In genomic region chr11:35619754-35620640, GRCh38 we compare ENCODE assay signal across 8 cellular contexts. TPM values are rescaled to one million over a fixed set of nuclear protein-coding genes. Genes with fewer than 3 reads are reported as not detected.
DNase-seq lines count a peak whose midpoint lies in the region; ATAC-seq and TF ChIP-seq lines count a peak whose summit lies in the region.

No MANE protein-coding gene starts in this region.

- peak overlapping the region; percentile 79 for H3K9ac ChIP-seq in adipocyte (ENCODE audit: low read length)

- peak; percentile 17 for TF ChIP-seq POLR2A in GM18526 (IDR thresholded peaks at IDR 0.05; ENCODE audit: extremely low read depth, insufficient read length)

- peak overlapping the region; percentile 15 for H2AFZ ChIP-seq in hepatocyte

- intact Hi-C loops in sciatic nerve (cut with DNase I) = loop anchor here (10.0 kb wide), 1 partner anchor 645 kb away; no protein-coding TSS in a partner anchor

- DNase-seq in AG10803 (ENCODE audit: low read depth) = no peak
- DNase-seq in MG63 = peak; percentile 43
- peak; percentile 45 for DNase-seq in adipocyte (ENCODE audit: low read depth)
- DNase-seq in hepatocyte (ENCODE audit: low spot score) = peak; percentile 40
- DNase-seq in sciatic nerve (ENCODE audit: low spot score) = peak; percentile 70
- no peak for DNase-seq in GF-D8 (lab: John Stamatoyannopoulos, UW)
- no peak for DNase-seq in NOMO-1 treated with DMSO at 0.1 percent for 48 hours (lab: John Stamatoyannopoulos, UW; ENCODE audit: unreplicated experiment)

- H3K79me2 ChIP-seq in hepatocyte = no peaks in the 10 kb centered on the region

- no peaks in the 10 kb centered on the region for H3K27me3 ChIP-seq in MG63
- H3K27me3 ChIP-seq in adipocyte (replicated peaks; ENCODE audit: control insufficient read depth, insufficient read depth, low read length) = no peaks in the 10 kb centered on the region
- H3K27me3 ChIP-seq in hepatocyte = no peaks in the 10 kb centered on the region

- no peaks in the 10 kb centered on the region for H4K20me1 ChIP-seq in hepatocyte (ENCODE audit: insufficient read depth, poor library complexity, severe bottlenecking)

- H3K4me1 ChIP-seq in adipocyte (ENCODE audit: control insufficient read depth, insufficient read depth, low read length) (peaks cover 59% of the 10 kb centered on the region), hepatocyte (ENCODE audit: insufficient read depth) (peaks cover 19% of the 10 kb centered on the region)

- ATAC-seq in sciatic nerve = peak; percentile 39

- H3K9me3 ChIP-seq in MG63 (no peaks in the 10 kb centered on the region), adipocyte (ENCODE audit: control insufficient read depth, low read length) (no peaks in the 10 kb centered on the region), hepatocyte (ENCODE audit: low read depth) (no peaks in the 10 kb centered on the region)

- H3K4me3 ChIP-seq in AG10803 (ENCODE audit: low read length) (peak overlapping the region; percentile 68), MG63 (peak overlapping the region; percentile 57), adipocyte (ENCODE audit: low read length) (peak overlapping the region; percentile 82), hepatocyte (peak overlapping the region; percentile 46)

- TF ChIP-seq CTCF in AG10803 (conservative IDR thresholded peaks at IDR 0.05; ENCODE audit: low read length) (0 out of 2 replicates have a peak, but pooled peaks have one; percentile 12), hepatocyte (IDR thresholded peaks at IDR 0.05; ENCODE audit: poor library complexity) (peak; percentile 12)

- 1% methylated on average over 47 of the region's 48 CpGs for WGBS in hepatocyte (ENCODE audit: low lambda C conversion rate, missing lambda C conversion rate)

- H3K27ac ChIP-seq in hepatocyte = peak overlapping the region; percentile 47

- peak overlapping the region; percentile 98 for H3K4me2 ChIP-seq in hepatocyte

- no peaks in the 10 kb centered on the region for H3K9me2 ChIP-seq in hepatocyte (replicated peaks; ENCODE audit: insufficient read depth)

- H3K36me3 ChIP-seq in MG63 (peaks cover 4% of the 10 kb centered on the region; the same call in 1 of the 2 replicates), adipocyte (ENCODE audit: control insufficient read depth, insufficient read depth, low read length, severe bottlenecking) (no peaks in the 10 kb centered on the region), hepatocyte (replicated peaks; ENCODE audit: insufficient read depth, low read depth) (no peaks in the 10 kb centered on the region)

RNA-seq across cellular contexts. Expression of gene FJX1, which starts 1.7 kb away (rescaled TPM):
- total RNA-seq in MG63 (2014; rRNA removed; shearing (Covaris generic); ENCODE audit: low replicate concordance) = 29.1 and 30.5 TPM in 2 replicates
- total RNA-seq in hepatocyte (12.4 and 13.5 TPM in 2 replicates), sciatic nerve (3.9 TPM)
- polyA plus RNA-seq in hepatocyte = 29.0 and 34.8 TPM in 2 replicates

RNA-seq across cellular contexts. Expression of gene TRIM44, which starts 42.6 kb away (rescaled TPM):
- total RNA-seq in MG63 (2014; rRNA removed; shearing (Covaris generic); ENCODE audit: low replicate concordance) = 11.7 and 13.0 TPM in 2 replicates
- total RNA-seq in hepatocyte (20.4 and 20.8 TPM in 2 replicates), sciatic nerve (60.1 TPM)
- polyA plus RNA-seq in hepatocyte = 43.2 and 44.1 TPM in 2 replicates

Comparison
In these comparisons a context has a peak if more than half of its experiments do, and no peak if none do; other contexts are left out.
1. DNase-seq: peak in MG63 (single experiment), adipocyte (single experiment), hepatocyte (single experiment) and sciatic nerve (single experiment); none in AG10803 (single experiment), GF-D8 (single experiment) and NOMO-1 treated with DMSO at 0.1 percent for 48 hours (single experiment).
2. Peak in every context shown above with its lines, with median percentiles within 50 percentile points of each other: H3K4me3 ChIP-seq.